In the genomic region with DNA sequence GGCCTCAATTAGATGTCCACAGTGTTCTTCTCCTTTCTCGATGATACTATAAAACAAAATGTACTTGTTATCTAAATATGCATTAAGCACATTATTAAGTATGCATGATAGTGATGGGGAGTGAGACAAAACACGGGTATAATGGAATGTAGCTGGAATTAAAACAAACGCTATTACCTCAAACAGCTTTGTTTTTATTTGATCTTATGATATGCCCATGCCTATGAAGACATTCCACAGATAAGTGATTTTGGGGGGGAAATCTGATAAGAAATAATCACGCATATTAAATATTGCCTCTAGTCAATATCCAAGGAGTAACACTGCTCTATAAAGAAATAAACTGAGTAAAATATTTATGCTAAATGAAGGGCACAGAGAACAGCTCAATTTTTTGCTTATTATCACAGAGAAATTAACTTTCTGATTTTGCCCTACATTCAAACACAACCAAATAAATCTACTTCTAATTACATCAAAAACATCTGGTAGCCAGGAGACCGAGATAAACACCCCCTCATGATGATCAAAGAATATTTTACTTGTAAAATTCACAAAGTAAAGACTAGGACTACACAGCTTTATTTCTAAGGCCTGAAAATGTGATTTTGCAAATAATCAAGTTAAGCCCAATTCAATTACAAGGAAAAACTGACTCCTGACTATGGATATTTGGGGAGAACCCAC, we compare ENCODE assay signal across 11 cellular contexts. TPM values are rescaled to one million over a fixed set of nuclear protein-coding genes. Genes with fewer than 3 reads are reported as not detected.
A peak's percentile ranks its signal among the peaks of the same experiment; 100 is the strongest.
DNase-seq lines count a peak whose midpoint lies in the region; ATAC-seq and TF ChIP-seq lines count a peak whose summit lies in the region.
"Had no signal": no experiment of that assay in that cellular context is flagged by ENCODE, and none has a peak within 500 bp of the region (broad histone marks: within the 10 kb centered on the region; RNA-seq: fewer than 3 reads in every experiment).

No MANE protein-coding gene starts in this region.

- no peak for TF ChIP-seq CTCF in GM12864 (IDR thresholded peaks at IDR 0.05; ENCODE audit: low read depth, low read length, missing control alignments)
- no peak for TF ChIP-seq CTCF in OCI-LY7 (conservative IDR thresholded peaks at IDR 0.05; ENCODE audit: low read length)
- TF ChIP-seq CTCF in endothelial cell (IDR thresholded peaks at IDR 0.05; ENCODE audit: unreplicated experiment) = no peak
- no peak for TF ChIP-seq CTCF in psoas muscle (IDR thresholded peaks at IDR 0.05)

- no peak overlapping the region for H3K27ac ChIP-seq in OCI-LY7 (ENCODE audit: low read depth, low read length, poor library complexity, severe bottlenecking)
- peak overlapping the region; percentile 97 for H3K27ac ChIP-seq in psoas muscle
- H3K27ac ChIP-seq in substantia nigra (ENCODE audit: low read depth, low read length, poor library complexity, severe bottlenecking) = no peak overlapping the region

- 85 to 88% (median 85%) methylated on average over 5 of the region's 5 CpGs for WGBS in psoas muscle, 3 donors

- H3K36me3 Mint-ChIP-seq in endothelial cell (ENCODE audit: low read depth, unreplicated experiment) = peaks cover 9% of the 10 kb centered on the region

- H3K9me3 ChIP-seq in OCI-LY7 (ENCODE audit: low read length) = no peaks in the 10 kb centered on the region
- H3K9me3 ChIP-seq in psoas muscle = no peaks in the 10 kb centered on the region
- H3K9me3 ChIP-seq: HAP-1 had no signal

- H2AFZ ChIP-seq in OCI-LY7 (ENCODE audit: low read length) = no peak overlapping the region

- H4K20me1 ChIP-seq in OCI-LY7 (ENCODE audit: insufficient read depth, low read length) = peaks cover 15% of the 10 kb centered on the region; the same call in 1 of the 2 replicates

- CTCF ChIA-PET in OCI-LY7 (lab: Charles Lee; ENCODE audit: unreplicated experiment) = interaction anchor here (1.4 to 1.9 kb wide), 2 partner anchors 20 to 434 kb away, joined by 3 to 4 read pairs; no protein-coding TSS in a partner anchor

- POLR2A ChIA-PET in OCI-LY7 (lab: Charles Lee) = interaction anchor here (0.7 to 1.4 kb wide), 10 partner anchors 8 to 1836 kb away, joined by 3 to 7 read pairs (median 4); a partner anchor contains a TSS

- DNase-seq in GM12864 (ENCODE audit: low read depth) (no peak), OCI-LY7 (ENCODE audit: low spot score) (no peak), endothelial cell (ENCODE audit: low spot score) (no peak), psoas muscle (no peak), substantia nigra (lab: John Stamatoyannopoulos, UW) (no peak)
- DNase-seq: activated CD4-positive, CD25-positive, alpha-beta regulatory T cell; NCI-H524 had no signal

- H3K27me3 Mint-ChIP-seq in endothelial cell (ENCODE audit: unreplicated experiment) = no peaks in the 10 kb centered on the region

- intact Hi-C loops in OCI-LY7 (cut with micrococcal nuclease; ENCODE audit: unreplicated experiment) (loop anchor here (5.0 to 10.0 kb wide), 2 partner anchors 431 to 672 kb away; a partner anchor contains a TSS), psoas muscle (cut with DNase I) (loop anchor here (5.0 to 10.0 kb wide), 4 partner anchors 78 to 181 kb away; a partner anchor contains a TSS)

- H3K4me3 ChIP-seq in GM12864 (ENCODE audit: low read depth, low read length) (peak overlapping the region; percentile 55), OCI-LY7 (ENCODE audit: low read depth, low read length, poor library complexity, severe bottlenecking) (peak overlapping the region; percentile 87), psoas muscle (peak overlapping the region; percentile 92)

- no peaks in the 10 kb centered on the region for H3K9me2 ChIP-seq in OCI-LY7 (ENCODE audit: insufficient read depth, low read length)

- H3K9me3 Mint-ChIP-seq in endothelial cell (ENCODE audit: unreplicated experiment) = no peaks in the 10 kb centered on the region

- no peaks in the 10 kb centered on the region for H3K27me3 ChIP-seq in psoas muscle (ENCODE audit: insufficient read depth in 3 of 3, low read length in 2 of 3)

- H3K4me3 Mint-ChIP-seq in endothelial cell (ENCODE audit: unreplicated experiment) = peak overlapping the region; percentile 66

- no TSS peak for BruUV-seq in OCI-LY7 (replicated peaks; lab: Mats Ljungman, UMichigan)

- H3K27ac Mint-ChIP-seq in endothelial cell (ENCODE audit: unreplicated experiment) = no peak overlapping the region

- peaks cover 21% of the 10 kb centered on the region for H3K79me2 ChIP-seq in OCI-LY7 (ENCODE audit: insufficient read depth, low read depth, low read length)

- peaks cover 18% of the 10 kb centered on the region for H3K4me1 Mint-ChIP-seq in endothelial cell (ENCODE audit: unreplicated experiment)

- H3K4me1 ChIP-seq in OCI-LY7 (ENCODE audit: insufficient read depth, low read length, poor library complexity, severe bottlenecking) (peaks cover 22% of the 10 kb centered on the region), psoas muscle (peaks cover 18% of the 10 kb centered on the region)

- H3K4me2 ChIP-seq in OCI-LY7 (ENCODE audit: low read length) = peak overlapping the region; percentile 90

- ATAC-seq in psoas muscle (no peak), HG03025 (IDR thresholded peaks at IDR 0.05; ENCODE audit: low FRiP score, unreplicated experiment) (no peak), GM21717 (IDR thresholded peaks at IDR 0.05; ENCODE audit: unreplicated experiment) (no peak), GM18517 (IDR thresholded peaks at IDR 0.05; ENCODE audit: unreplicated experiment) (no peak)

- peaks cover 54% of the 10 kb centered on the region for H3K36me3 ChIP-seq in OCI-LY7 (ENCODE audit: insufficient read depth, low read length)
- H3K36me3 ChIP-seq in psoas muscle (ENCODE audit: insufficient read depth in 1 of 2, low read depth in 1 of 2) = peaks cover 0 to 49% of the 10 kb centered on the region in 2 donors

RNA-seq across cellular contexts. Expression of a gene that starts 1.9 kb away (rescaled TPM):
- total RNA-seq in OCI-LY7 (2014; rRNA removed; shearing (Covaris generic)) = 77.3 and 109 TPM in 2 replicates
- total RNA-seq in OCI-LY7 (2022) (78.5 and 80.0 TPM in 2 replicates), endothelial cell (ENCODE audit: unreplicated experiment) (16.9 TPM), psoas muscle (100 to 1,000 TPM in 3 of 4 donors, 10 to 100 TPM in 1; 89.5 to 180 (median 127) TPM)
- polyA plus RNA-seq in psoas muscle = 100 to 1,000 TPM; 166 to 330 (median 304) TPM

RNA-seq across cellular contexts. Expression of a gene that starts 14.9 kb away (rescaled TPM):
- total RNA-seq in OCI-LY7 (2014; rRNA removed; shearing (Covaris generic)) = 0.16 and 1.1 TPM in 2 replicates
- total RNA-seq in OCI-LY7 (2022) = 0.96 and 1.3 TPM in 2 replicates
- 2.0 TPM for total RNA-seq in endothelial cell (ENCODE audit: unreplicated experiment)
- total RNA-seq in psoas muscle = 100 to 1,000 TPM; 103 to 205 (median 149) TPM
- polyA plus RNA-seq in psoas muscle = 100 to 1,000 TPM in 1 of 3 donors, 10 to 100 TPM in 2; 30.7 to 140 (median 75.8) TPM

RNA-seq across cellular contexts. Expression of a gene that starts 27.5 kb away (rescaled TPM):
- not detected in 2 replicates for total RNA-seq in OCI-LY7 (2014; rRNA removed; shearing (Covaris generic))
- total RNA-seq in OCI-LY7 (2022) = not detected in 2 replicates
- total RNA-seq in endothelial cell (ENCODE audit: unreplicated experiment) = 0.23 TPM
- under 1 TPM in 3 of 4 donors, not detected in 1; 0.52 to 0.88 (median 0.57) TPM for total RNA-seq in psoas muscle
- polyA plus RNA-seq in psoas muscle = under 1 TPM; 0.09 to 0.72 (median 0.13) TPM

Comparison
In these comparisons a context has a peak if more than half of its experiments do, and no peak if none do; other contexts are left out.
1. RNA of a gene that starts 14.9 kb away (total RNA-seq): 103 to 205 TPM in psoas muscle; 2.0 TPM in endothelial cell (single experiment) and 0.16 to 1.3 TPM in OCI-LY7; every median in the first group is over 10 times any median in the second.
2. Peak in every context shown above with its lines, with median percentiles within 50 percentile points of each other: H3K4me3 ChIP-seq.